In the genomic region with DNA sequence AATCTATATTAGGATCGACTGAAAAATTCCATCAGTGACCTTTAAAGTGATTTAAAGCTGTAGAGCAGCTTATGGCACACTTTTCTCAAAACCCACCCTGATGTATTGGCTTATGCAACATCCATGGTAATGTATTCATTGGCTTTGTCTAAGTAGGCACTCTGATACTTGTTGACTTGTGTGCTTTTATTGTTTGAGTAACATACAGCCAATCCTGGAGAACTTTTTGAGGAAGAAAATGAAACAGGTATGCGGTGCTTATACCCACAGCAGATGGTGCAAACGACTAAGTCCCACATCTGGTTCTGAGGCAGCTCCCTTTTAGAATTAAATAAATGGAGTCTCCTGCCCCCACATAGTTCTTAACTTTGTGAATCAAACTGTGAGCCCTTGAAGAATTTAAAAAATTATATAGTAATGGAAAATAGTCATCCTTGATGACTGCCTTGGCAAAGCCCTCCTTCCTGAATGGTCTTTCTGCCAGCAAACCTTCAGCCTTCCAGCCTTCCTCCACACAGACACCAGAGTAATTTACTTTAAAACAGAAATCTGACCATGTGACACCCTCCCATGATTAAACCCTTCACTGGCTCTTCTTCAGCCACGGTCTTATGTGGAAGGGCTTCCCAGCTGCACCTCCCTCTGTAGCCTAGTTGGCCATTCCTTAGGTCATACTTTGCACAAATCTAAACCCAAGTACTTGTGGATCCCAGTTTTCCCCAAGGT, we compare ENCODE assay signal across 14 cellular contexts.
A peak's percentile ranks its signal among the peaks of the same experiment; 100 is the strongest.
DNase-seq lines count a peak whose midpoint lies in the region; ATAC-seq and TF ChIP-seq lines count a peak whose summit lies in the region.
"Had no signal": no experiment of that assay in that cellular context is flagged by ENCODE, and none has a peak within 500 bp of the region (broad histone marks: within the 10 kb centered on the region; RNA-seq: fewer than 3 reads in every experiment).

No MANE protein-coding gene starts in this region.

- H3K27me3 Mint-ChIP-seq in activated T-cell treated with anti-CD3 and anti-CD28 coated beads, Interleukin-2, amount 50 U/mL, for 4 hours (ENCODE audit: low read depth) = no peaks in the 10 kb centered on the region
- H3K27me3 Mint-ChIP-seq: activated naive CD8-positive, alpha-beta T cell treated with anti-CD3 and anti-CD28 coated beads for 36 hours; naive thymus-derived CD8-positive, alpha-beta T cell had no signal

- WGBS in IMR-90 (ENCODE audit: extremely low coverage in 2 of 2, insufficient read length in 1 of 2), 2 experiments = no CpG with 5 or more reads among the region's 4 CpGs
- WGBS in thyroid gland, 2 donors = 54% methylated on average over 4 of the region's 4 CpGs

- TF ChIP-seq POLR2A in IMR-90 (IDR thresholded peaks at IDR 0.05; ENCODE audit: low read depth, low read length) = no peak
- no peak for TF ChIP-seq POLR2A in thyroid gland (IDR thresholded peaks at IDR 0.05)

- H2BK15ac ChIP-seq in IMR-90 (ENCODE audit: low read depth, low read length) = no peak overlapping the region

- CTCF ChIA-PET in IMR-90 (lab: Yijun Ruan, JAX) = no interaction called here

- peak overlapping the region; percentile 15 for H2BK5ac ChIP-seq in IMR-90 (ENCODE audit: low read depth, low read length, poor library complexity, severe bottlenecking)

- no peak overlapping the region for H3K56ac ChIP-seq in IMR-90 (ENCODE audit: extremely low read depth, insufficient read depth, low read length)

- no peaks in the 10 kb centered on the region for H3K9me3 Mint-ChIP-seq in activated T-cell treated with anti-CD3 and anti-CD28 coated beads, Interleukin-2, amount 50 U/mL, for 4 hours
- H3K9me3 Mint-ChIP-seq: activated naive CD8-positive, alpha-beta T cell treated with anti-CD3 and anti-CD28 coated beads for 36 hours; naive thymus-derived CD8-positive, alpha-beta T cell had no signal

- no peaks in the 10 kb centered on the region for H3K4me1 Mint-ChIP-seq in activated T-cell treated with anti-CD3 and anti-CD28 coated beads, Interleukin-2, amount 50 U/mL, for 4 hours (ENCODE audit: low read depth)
- H3K4me1 Mint-ChIP-seq: activated naive CD8-positive, alpha-beta T cell treated with anti-CD3 and anti-CD28 coated beads for 36 hours; naive thymus-derived CD8-positive, alpha-beta T cell had no signal

- H3K18ac ChIP-seq in IMR-90 (ENCODE audit: low read depth, low read length) = no peak overlapping the region

- no peak overlapping the region for H3K14ac ChIP-seq in IMR-90 (replicated peaks; ENCODE audit: low read depth, low read length)

- intact Hi-C loops in IMR-90 (cut with micrococcal nuclease) (no loop called here), thyroid gland (cut with DNase I) (no loop called here)

- H3K4me3 ChIP-seq in IMR-90 (ENCODE audit: insufficient read depth, low read depth, low read length) (no peak overlapping the region), thyroid gland (replicated peaks in 1 of 3) (no peak overlapping the region), Karpas-422 (ENCODE audit: low read length) (no peak overlapping the region)
- H3K4me3 ChIP-seq: colonic mucosa had no signal

- no peak overlapping the region for H2AK5ac ChIP-seq in IMR-90 (ENCODE audit: low read depth, low read length)

- DNase-seq in IMR-90 (peak; percentile 85), dedifferentiated amniotic fluid mesenchymal stem cell (ENCODE audit: extremely low spot score) (peak; percentile 18), iris pigment epithelial cell (ENCODE audit: low read depth) (peak; percentile 78), thyroid gland (no peak), Karpas-422 (no peak), GF-D8 (lab: John Stamatoyannopoulos, UW) (no peak)
- no peak for DNase-seq in activated T-cell treated with anti-CD3 and anti-CD28 coated beads, Interleukin-2, amount 50 U/mL, for 4 hours
- DNase-seq: activated naive CD8-positive, alpha-beta T cell treated with anti-CD3 and anti-CD28 coated beads for 36 hours; colonic mucosa; foreskin keratinocyte; naive thymus-derived CD8-positive, alpha-beta T cell; NCI-H2081; stimulated activated naive CD4-positive, alpha-beta T cell treated with Interleukin-2 at 50 U/mL for 16 hours had no signal

- no peak overlapping the region for H4K5ac ChIP-seq in IMR-90 (ENCODE audit: low read depth, low read length)

- no peak overlapping the region for H2AK9ac ChIP-seq in IMR-90 (replicated peaks; ENCODE audit: low read depth, low read length, poor library complexity)

- dilution Hi-C loops in IMR-90 (cut with HindIII; ENCODE audit: low sequenced_read_pairs, unreplicated experiment) = no loop called here

- POLR2A ChIA-PET in IMR-90 (lab: Charles Lee; ENCODE audit: unreplicated experiment) = no interaction called here

- no peaks in the 10 kb centered on the region for H3K79me2 ChIP-seq in Karpas-422 (ENCODE audit: low read length)

- no peaks in the 10 kb centered on the region for H3K9me3 ChIP-seq in IMR-90 (ENCODE audit: control insufficient read depth, insufficient read depth, low read length)
- no peaks in the 10 kb centered on the region for H3K9me3 ChIP-seq in thyroid gland
- no peaks in the 10 kb centered on the region for H3K9me3 ChIP-seq in Karpas-422 (ENCODE audit: low read length)
- H3K9me3 ChIP-seq: colonic mucosa had no signal

- in situ Hi-C loops in IMR-90 (cut with MboI; ENCODE audit: low sequenced_read_pairs) = loop anchor here (25.0 kb wide), 1 partner anchor 103 kb away; no protein-coding TSS in a partner anchor

- 0 out of 4 replicates have a peak overlapping the region, but pooled peaks of 1 of the 2 experiments have one; percentile 1 for H4K8ac ChIP-seq in IMR-90 (ENCODE audit: low read depth in 2 of 2, low read length in 2 of 2)

- 0 out of 2 replicates have a peak overlapping the region, but pooled peaks have one; percentile 24 for H2BK20ac ChIP-seq in IMR-90 (ENCODE audit: low read depth, low read length)

- H3K4ac ChIP-seq in IMR-90 (ENCODE audit: low read depth, low read length) = 0 out of 2 replicates have a peak overlapping the region, but pooled peaks have one; percentile 2

- H3K36me3 ChIP-seq in IMR-90 (ENCODE audit: control insufficient read depth, insufficient read depth, low read length) = peaks cover 33% of the 10 kb centered on the region
- H3K36me3 ChIP-seq in thyroid gland = peaks cover 9 to 18% of the 10 kb centered on the region in 2 donors
- no peaks in the 10 kb centered on the region for H3K36me3 ChIP-seq in Karpas-422 (ENCODE audit: insufficient read depth, low read length)

- H2BK120ac ChIP-seq in IMR-90 (ENCODE audit: low read depth, low read length) = no peak overlapping the region

- TF ChIP-seq RAD21 in IMR-90 (IDR thresholded peaks at IDR 0.05; ENCODE audit: low read length) = no peak

- BruUV-seq in IMR-90 (replicated peaks; lab: Mats Ljungman, UMichigan) = no TSS peak

- no peaks in the 10 kb centered on the region for H3K9me2 ChIP-seq in Karpas-422 (replicated peaks; ENCODE audit: insufficient read depth, low read length)

- no peak for TF ChIP-seq CTCF in IMR-90 (conservative IDR thresholded peaks at IDR 0.05; ENCODE audit: low read depth, low read length)
- TF ChIP-seq CTCF in thyroid gland (IDR thresholded peaks at IDR 0.05) = no peak

- H3K4me3 Mint-ChIP-seq in activated T-cell treated with anti-CD3 and anti-CD28 coated beads, Interleukin-2, amount 50 U/mL, for 4 hours = no peak overlapping the region
- H3K4me3 Mint-ChIP-seq: activated naive CD8-positive, alpha-beta T cell treated with anti-CD3 and anti-CD28 coated beads for 36 hours; naive thymus-derived CD8-positive, alpha-beta T cell had no signal

- H2AFZ ChIP-seq in IMR-90 (replicated peaks; ENCODE audit: low read length, poor library complexity) (no peak overlapping the region), Karpas-422 (ENCODE audit: low read length) (no peak overlapping the region)

- peak overlapping the region; percentile 63; the same call in 1 of the 2 replicates for H3K27ac ChIP-seq in IMR-90 (ENCODE audit: insufficient read depth, low read length)
- H3K27ac ChIP-seq in thyroid gland = peak overlapping the region in 2 of 3 donors; percentile 57 to 62
- H3K27ac ChIP-seq in Karpas-422 (ENCODE audit: low read length) = no peak overlapping the region
- H3K27ac ChIP-seq: colonic mucosa, foreskin keratinocyte had no signal

- H3K4me1 ChIP-seq in IMR-90 (ENCODE audit: control insufficient read depth, insufficient read depth, low read length) (peaks cover 10% of the 10 kb centered on the region), thyroid gland (peaks cover 4 to 22% of the 10 kb centered on the region in 2 donors), Karpas-422 (ENCODE audit: low read length) (no peaks in the 10 kb centered on the region)
- H3K4me1 ChIP-seq: colonic mucosa, foreskin keratinocyte had no signal

- no peak overlapping the region for H3K23ac ChIP-seq in IMR-90 (ENCODE audit: low read depth, low read length)

- H3K4me2 ChIP-seq in IMR-90 (ENCODE audit: low read depth, low read length) = no peak overlapping the region; the same call in 1 of the 2 replicates
- no peak overlapping the region for H3K4me2 ChIP-seq in Karpas-422 (ENCODE audit: low read depth, low read length, poor library complexity, severe bottlenecking)

- H3K9ac ChIP-seq in IMR-90 (ENCODE audit: low read depth, low read length) (no peak overlapping the region), Karpas-422 (ENCODE audit: low read length) (no peak overlapping the region)

- H4K91ac ChIP-seq in IMR-90 (ENCODE audit: insufficient read depth, low read depth, low read length) = 0 out of 2 replicates have a peak overlapping the region, but pooled peaks have one; percentile 11

- ATAC-seq in IMR-90 (ENCODE audit: low read depth) (peak; percentile 48), GM19023 (IDR thresholded peaks at IDR 0.05; ENCODE audit: unreplicated experiment) (no peak)
- ATAC-seq in activated T-cell treated with anti-CD3 and anti-CD28 coated beads, Interleukin-2, amount 50 U/mL, for 4 hours = no peak
- ATAC-seq: foreskin keratinocyte; naive thymus-derived CD8-positive, alpha-beta T cell had no signal

- H3K79me1 ChIP-seq in IMR-90 (ENCODE audit: low read depth in 1 of 2, low read length in 2 of 2) = peaks cover 14 to 63% of the 10 kb centered on the region in 2 experiments

- H4K20me1 ChIP-seq in IMR-90 (ENCODE audit: insufficient read depth, low read length) (peaks cover 26% of the 10 kb centered on the region), Karpas-422 (ENCODE audit: insufficient read depth, low read depth, low read length) (no peaks in the 10 kb centered on the region)

- no peaks in the 10 kb centered on the region for H3K27me3 ChIP-seq in IMR-90 (ENCODE audit: control insufficient read depth, insufficient read depth, low read length)
- H3K27me3 ChIP-seq in thyroid gland = no peaks in the 10 kb centered on the region
- no peaks in the 10 kb centered on the region for H3K27me3 ChIP-seq in Karpas-422 (ENCODE audit: low read length)
- H3K27me3 ChIP-seq: colonic mucosa, foreskin keratinocyte had no signal

- H3K9me1 ChIP-seq in IMR-90 (ENCODE audit: insufficient read depth, low read length) = peaks cover 17% of the 10 kb centered on the region

- H3K36me3 Mint-ChIP-seq in activated T-cell treated with anti-CD3 and anti-CD28 coated beads, Interleukin-2, amount 50 U/mL, for 4 hours (ENCODE audit: insufficient read depth) = no peaks in the 10 kb centered on the region
- H3K36me3 Mint-ChIP-seq: activated naive CD8-positive, alpha-beta T cell treated with anti-CD3 and anti-CD28 coated beads for 36 hours had no signal

TF ChIP-seq in IMR-90, 13 proteins besides CTCF, POLR2A, EP300 and RAD21 (continues in another document):
- no peak for TF ChIP-seq SMC3 (IDR thresholded peaks at IDR 0.05; ENCODE audit: low read depth, low read length)

Comparison
In these comparisons a context has a peak if more than half of its experiments do, and no peak if none do; other contexts are left out.
1. DNase-seq: peak in IMR-90 (single experiment), dedifferentiated amniotic fluid mesenchymal stem cell (single experiment) and iris pigment epithelial cell (single experiment); none in thyroid gland (0 of 2), Karpas-422 (single experiment), activated T-cell treated with anti-CD3 and anti-CD28 coated beads, Interleukin-2, amount 50 U/mL, for 4 hours (single experiment) and GF-D8 (single experiment).